8 cellular contexts compared by ENCODE assay signal in the genomic region with DNA sequence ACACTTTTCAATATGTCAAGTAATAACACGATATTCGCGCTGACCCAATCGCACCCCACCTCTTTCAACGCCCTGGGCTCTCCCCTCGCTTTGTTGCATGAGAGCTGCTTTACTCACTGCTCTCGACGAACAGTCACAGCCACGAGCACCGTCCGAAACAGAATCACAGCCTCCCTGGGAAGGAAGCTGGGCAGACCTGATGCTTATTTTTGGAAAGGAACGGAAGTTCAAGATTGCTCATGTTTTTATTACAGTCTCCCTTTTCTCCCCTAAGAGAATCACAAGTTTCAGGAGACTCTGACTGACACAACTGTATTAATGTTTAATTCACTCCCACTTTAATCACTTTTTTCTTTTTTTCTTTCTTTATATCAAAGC.
DNase-seq lines count a peak whose midpoint lies in the region; ATAC-seq and FAIRE-seq lines count a peak whose summit lies in the region.

No MANE protein-coding gene starts in this region.

- peak; percentile 21 to 37 for DNase-seq in activated CD4-positive, alpha-beta T cell treated with anti-CD3 and anti-CD28 coated beads for 4 hours
- no peak for DNase-seq in activated CD4-positive, alpha-beta T cell treated with anti-CD3 and anti-CD28 coated beads, Interleukin-2, amount 50 U/mL, for 1 hour
- peak; percentile 59 to 64 for DNase-seq in activated CD4-positive, alpha-beta T cell treated with anti-CD3 and anti-CD28 coated beads, Interleukin-2, amount 50 U/mL, for 48 hours
- DNase-seq in iris pigment epithelial cell (ENCODE audit: low read depth): peak; percentile 59
- no peak for DNase-seq in frontal cortex (ENCODE audit: low spot score in 2 of 2)
- no peak for DNase-seq in DMS 273 (lab: John Stamatoyannopoulos, UW; ENCODE audit: unreplicated experiment)
- no peak for DNase-seq in SW 1271 (lab: John Stamatoyannopoulos, UW)

- no peak for FAIRE-seq in frontal cortex (lab: Jason Lieb, UNC)

- peak; percentile 46 for ATAC-seq in HG03060 (IDR thresholded peaks at IDR 0.05; ENCODE audit: low read depth, unreplicated experiment)

Comparison
In these comparisons a context has a peak if more than half of its experiments do, and no peak if none do; other contexts are left out.
1. DNase-seq: peak in activated CD4-positive, alpha-beta T cell treated with anti-CD3 and anti-CD28 coated beads for 4 hours (2 of 2), activated CD4-positive, alpha-beta T cell treated with anti-CD3 and anti-CD28 coated beads, Interleukin-2, amount 50 U/mL, for 48 hours (2 of 2) and iris pigment epithelial cell (single experiment); none in activated CD4-positive, alpha-beta T cell treated with anti-CD3 and anti-CD28 coated beads, Interleukin-2, amount 50 U/mL, for 1 hour (single experiment), frontal cortex (0 of 2), DMS 273 (single experiment) and SW 1271 (0 of 2).